Comparison of ENCODE assay signal across 25 cellular contexts in the genomic region with DNA sequence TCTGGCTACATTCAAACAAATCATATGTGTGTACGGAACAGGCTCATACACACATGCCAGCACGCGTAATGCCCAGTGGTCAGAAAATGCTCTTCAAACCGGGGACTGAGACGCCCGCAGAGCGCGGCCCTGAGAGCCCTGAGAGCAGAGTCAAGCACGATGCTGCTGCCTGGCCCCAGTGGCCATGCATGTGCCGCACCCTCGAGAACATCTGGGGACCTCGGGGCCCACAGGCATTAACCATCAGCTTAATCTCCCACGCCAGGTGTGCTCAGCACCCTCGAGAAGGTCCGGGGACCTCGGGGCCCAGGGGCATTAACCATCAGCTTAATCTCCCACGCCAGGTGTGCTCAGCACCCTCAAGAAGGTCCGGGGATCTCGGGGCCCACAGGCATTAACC.
"Had no signal": no experiment of that assay in that cellular context is flagged by ENCODE, and none has a peak within 500 bp of the region (broad histone marks: within the 10 kb centered on the region; RNA-seq: fewer than 3 reads in every experiment).

No MANE protein-coding gene starts in this region.

- H3K27ac ChIP-seq: epithelial cell of prostate, esophagus muscularis mucosa, gastrocnemius medialis, heart right ventricle, left ventricle myocardium inferior, pancreas, prostate gland, right lobe of liver, spleen, tibial artery, upper lobe of left lung, vagina had no signal

- H3K36me3 ChIP-seq: esophagus muscularis mucosa, gastrocnemius medialis, heart right ventricle, left ventricle myocardium inferior, pancreas, prostate gland, right lobe of liver, spleen, tibial artery, upper lobe of left lung, vagina had no signal

- H3K27ac Mint-ChIP-seq: immature natural killer cell; stimulated activated memory B cell treated with anti-CD40 and anti-IgM and Interleukin-4, amounts not matched to agents 10 μg/mL and 1 μg/mL and 100 μg/mL, for 72 hours; stimulated activated naive CD8-positive, alpha-beta T cell treated with anti-CD3 and anti-CD28 coated beads, Interleukin-15, Interleukin-2, amounts not matched to agents 100 ng/mL and 50 ng/mL, for 24 hours had no signal

- DNase-seq: effector memory CD4-positive, alpha-beta T cell; gastrocnemius medialis; heart right ventricle; immature natural killer cell; kidney; left cardiac atrium; left ventricle myocardium inferior; mesendoderm; nucleus accumbens; pancreas; right lobe of liver; spleen; stimulated activated CD4-positive, alpha-beta T cell treated with anti-CD3 and anti-CD28 coated beads, Interleukin-15, amount 100 ng/mL, for 24 hours; stimulated activated CD4-positive, alpha-beta T cell treated with anti-CD3 and anti-CD28 coated beads, Interleukin-1b, Interleukin-23, amount 100 ng/mL, for 48 hours; stimulated activated CD4-positive, alpha-beta T cell treated with anti-CD3 and anti-CD28 coated beads, Interleukin-4, amount 100 ng/mL, for 24 hours had no signal

- H3K4me1 ChIP-seq: esophagus muscularis mucosa, gastrocnemius medialis, heart right ventricle, left ventricle myocardium inferior, pancreas, prostate gland, right lobe of liver, spleen, tibial artery, upper lobe of left lung, vagina had no signal

- H3K27me3 Mint-ChIP-seq: stimulated activated memory B cell treated with anti-CD40 and anti-IgM and Interleukin-4, amounts not matched to agents 10 μg/mL and 1 μg/mL and 100 μg/mL, for 72 hours; stimulated activated naive CD8-positive, alpha-beta T cell treated with anti-CD3 and anti-CD28 coated beads, Interleukin-15, Interleukin-2, amounts not matched to agents 100 ng/mL and 50 ng/mL, for 24 hours had no signal

- H3K4me3 ChIP-seq: esophagus muscularis mucosa, gastrocnemius medialis, heart right ventricle, left ventricle myocardium inferior, lung, pancreas, prostate gland, right lobe of liver, spleen, tibial artery, upper lobe of left lung, vagina had no signal

- H3K36me3 Mint-ChIP-seq: immature natural killer cell; naive thymus-derived CD8-positive, alpha-beta T cell; stimulated activated memory B cell treated with anti-CD40 and anti-IgM and Interleukin-4, amounts not matched to agents 10 μg/mL and 1 μg/mL and 100 μg/mL, for 72 hours had no signal

- H3K9me3 ChIP-seq: esophagus muscularis mucosa, gastrocnemius medialis, heart right ventricle, left ventricle myocardium inferior, pancreas, prostate gland, right lobe of liver, spleen, tibial artery, upper lobe of left lung, vagina had no signal

- H3K4me1 Mint-ChIP-seq: immature natural killer cell; naive thymus-derived CD8-positive, alpha-beta T cell; stimulated activated memory B cell treated with anti-CD40 and anti-IgM and Interleukin-4, amounts not matched to agents 10 μg/mL and 1 μg/mL and 100 μg/mL, for 72 hours had no signal

- H3K4me3 Mint-ChIP-seq: immature natural killer cell; naive thymus-derived CD8-positive, alpha-beta T cell; stimulated activated memory B cell treated with anti-CD40 and anti-IgM and Interleukin-4, amounts not matched to agents 10 μg/mL and 1 μg/mL and 100 μg/mL, for 72 hours; stimulated activated naive CD8-positive, alpha-beta T cell treated with anti-CD3 and anti-CD28 coated beads, Interleukin-15, Interleukin-2, amounts not matched to agents 100 ng/mL and 50 ng/mL, for 24 hours had no signal

- FAIRE-seq: kidney, pancreas had no signal

- H3K27me3 ChIP-seq: gastrocnemius medialis, pancreas, right lobe of liver, spleen, tibial artery, upper lobe of left lung, vagina had no signal

- H3K9me3 Mint-ChIP-seq: immature natural killer cell; naive thymus-derived CD8-positive, alpha-beta T cell; stimulated activated memory B cell treated with anti-CD40 and anti-IgM and Interleukin-4, amounts not matched to agents 10 μg/mL and 1 μg/mL and 100 μg/mL, for 72 hours; stimulated activated naive CD8-positive, alpha-beta T cell treated with anti-CD3 and anti-CD28 coated beads, Interleukin-15, Interleukin-2, amounts not matched to agents 100 ng/mL and 50 ng/mL, for 24 hours had no signal
